In the genomic region with DNA sequence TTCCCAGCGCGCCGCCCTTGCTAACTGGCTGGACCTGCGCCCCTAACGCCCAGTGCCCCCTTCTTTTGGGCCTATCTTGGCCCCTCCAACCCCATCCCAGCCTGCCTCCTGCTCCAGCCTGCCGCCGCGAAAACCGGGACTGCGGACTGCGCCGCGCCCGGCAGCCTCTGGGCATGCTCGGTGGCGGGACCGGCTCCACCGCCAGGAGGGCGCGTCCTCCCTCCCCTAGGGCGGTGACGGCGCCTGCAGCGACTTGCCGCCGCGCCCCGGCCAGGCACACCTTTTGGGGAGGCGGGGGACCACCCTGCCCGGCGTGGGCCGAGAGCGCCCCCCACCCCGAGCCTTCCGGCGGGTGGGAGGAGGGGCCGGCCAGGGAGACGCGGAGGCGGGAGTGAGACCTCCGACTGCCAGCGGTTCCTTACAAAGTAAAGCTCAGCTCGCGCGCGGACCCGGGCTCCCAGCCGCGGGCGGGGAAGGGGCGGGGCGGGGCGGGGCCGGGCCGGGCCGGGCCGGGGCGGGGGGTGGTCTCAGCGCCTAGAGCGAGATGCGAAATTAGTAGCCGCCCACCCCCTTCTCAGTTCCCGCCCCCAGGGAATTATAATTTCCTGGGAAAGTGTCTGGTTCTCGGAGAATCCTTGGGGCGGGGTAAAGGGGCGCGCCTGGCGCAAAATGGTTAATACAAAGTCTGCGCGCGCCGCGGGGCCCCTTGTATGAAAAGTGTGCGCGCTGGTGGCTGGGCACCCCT, we compare ENCODE assay signal across 1 cellular context.
TF ChIP-seq lines count a peak whose summit lies in the region.

No MANE protein-coding gene starts in this region.

TF ChIP-seq in HEK293, 187 proteins besides CTCF, POLR2A, EP300 and RAD21 (continued from another document and continues in another):
- TF ChIP-seq ZNF324 (tag by site-specific recombination; IDR thresholded peaks at IDR 0.05) (0 out of 2 replicates have a peak, but pooled peaks have one; percentile 71), KLF1 (tag by site-specific recombination; IDR thresholded peaks at IDR 0.05) (peak; percentile 96), ZNF624 (tag by site-specific recombination; IDR thresholded peaks at IDR 0.05) (no peak), ZNF830 (tag by site-specific recombination; IDR thresholded peaks at IDR 0.05; ENCODE audit: low read depth) (no peak), ZNF138 (tag by site-specific recombination; IDR thresholded peaks at IDR 0.05; ENCODE audit: borderline replicate concordance) (no peak), ZEB2 (tag by site-specific recombination; IDR thresholded peaks at IDR 0.05) (no peak), ZNF558 (tag by site-specific recombination; IDR thresholded peaks at IDR 0.05) (no peak), ZNF23 (tag by site-specific recombination; IDR thresholded peaks at IDR 0.05; ENCODE audit: borderline replicate concordance) (no peak), BCL11A (tag by site-specific recombination; IDR thresholded peaks at IDR 0.05; ENCODE audit: low read depth) (peak; percentile 1; the same call in 1 of the 2 replicates), ZNF677 (tag by site-specific recombination; IDR thresholded peaks at IDR 0.05) (no peak), MZF1 (tag by site-specific recombination; IDR thresholded peaks at IDR 0.05; ENCODE audit: borderline replicate concordance) (no peak), WT1 (tag by site-specific recombination; IDR thresholded peaks at IDR 0.05) (no peak; the same call in 1 of the 2 replicates), KLF8 (tag by site-specific recombination; IDR thresholded peaks at IDR 0.05) (peak; percentile 74), SALL2 (tag by site-specific recombination; IDR thresholded peaks at IDR 0.05; ENCODE audit: borderline replicate concordance) (no peak), ZFP3 (tag by site-specific recombination; IDR thresholded peaks at IDR 0.05; ENCODE audit: low read depth) (no peak), ZNF214 (tag by site-specific recombination; IDR thresholded peaks at IDR 0.05; ENCODE audit: borderline replicate concordance) (no peak), ZNF311 (tag by site-specific recombination; IDR thresholded peaks at IDR 0.05; ENCODE audit: borderline replicate concordance) (no peak), GLIS1 (tag by site-specific recombination; IDR thresholded peaks at IDR 0.05) (peak; percentile 79), ZNF341 (tag by site-specific recombination; IDR thresholded peaks at IDR 0.05; ENCODE audit: low read depth) (peak; percentile 30), ZBTB20 (tag by site-specific recombination; IDR thresholded peaks at IDR 0.05) (0 out of 2 replicates have a peak, but pooled peaks have one; percentile 7), ZNF211 (tag by site-specific recombination; IDR thresholded peaks at IDR 0.05; ENCODE audit: low read depth) (no peak), ZNF701 (tag by site-specific recombination; IDR thresholded peaks at IDR 0.05) (no peak), ZNF521 (tag by site-specific recombination; IDR thresholded peaks at IDR 0.05) (no peak), HOXD13 (CRISPR knock-in tag; IDR thresholded peaks at IDR 0.05; ENCODE audit: borderline replicate concordance) (no peak), ZNF157 (tag by site-specific recombination; IDR thresholded peaks at IDR 0.05) (no peak), SCRT2 (tag by site-specific recombination; IDR thresholded peaks at IDR 0.05) (no peak), ZNF510 (tag by site-specific recombination; IDR thresholded peaks at IDR 0.05; ENCODE audit: insufficient replicate concordance) (no peak), ZNF274 (IDR thresholded peaks at IDR 0.05; ENCODE audit: low read length) (no peak), ZNF274 (tag by site-specific recombination; IDR thresholded peaks at IDR 0.05; ENCODE audit: borderline replicate concordance) (no peak), ZNF114 (tag by site-specific recombination; IDR thresholded peaks at IDR 0.05) (no peak), TCF7L2 (IDR thresholded peaks at IDR 0.05; ENCODE audit: borderline replicate concordance, low read depth, low read length) (no peak), ZNF776 (tag by site-specific recombination; IDR thresholded peaks at IDR 0.05; ENCODE audit: borderline replicate concordance) (peak; percentile 31; the same call in 1 of the 2 replicates), ZNF335 (tag by site-specific recombination; conservative IDR thresholded peaks at IDR 0.05) (peak; percentile 46; the same call in 1 of the 2 replicates), ZNF747 (tag by site-specific recombination; IDR thresholded peaks at IDR 0.05) (no peak), ZNF266 (tag by site-specific recombination; IDR thresholded peaks at IDR 0.05; ENCODE audit: low read depth) (no peak), ZNF530 (tag by site-specific recombination; IDR thresholded peaks at IDR 0.05; ENCODE audit: low read depth) (no peak), ZNF629 (tag by site-specific recombination; IDR thresholded peaks at IDR 0.05) (no peak), ZNF146 (tag by site-specific recombination; IDR thresholded peaks at IDR 0.05) (no peak), ZNF626 (tag by site-specific recombination; IDR thresholded peaks at IDR 0.05) (no peak), ZNF175 (tag by site-specific recombination; IDR thresholded peaks at IDR 0.05) (no peak), ZNF394 (tag by site-specific recombination; IDR thresholded peaks at IDR 0.05; ENCODE audit: borderline replicate concordance) (no peak; the same call in 1 of the 2 replicates), ZFP69B (tag by site-specific recombination; IDR thresholded peaks at IDR 0.05) (no peak), ZSCAN16 (tag by site-specific recombination; IDR thresholded peaks at IDR 0.05) (no peak; the same call in 1 of the 2 replicates), ZNF529 (tag by site-specific recombination; IDR thresholded peaks at IDR 0.05; ENCODE audit: insufficient replicate concordance) (no peak), REPIN1 (tag by site-specific recombination; IDR thresholded peaks at IDR 0.05; ENCODE audit: low read depth) (no peak), GFI1B (tag by site-specific recombination; IDR thresholded peaks at IDR 0.05) (no peak; the same call in 1 of the 2 replicates), OSR2 (tag by site-specific recombination; IDR thresholded peaks at IDR 0.05) (no peak), SCRT1 (tag by site-specific recombination; IDR thresholded peaks at IDR 0.05; ENCODE audit: borderline replicate concordance) (no peak), OVOL3 (tag by site-specific recombination; IDR thresholded peaks at IDR 0.05) (peak; percentile 1; the same call in 1 of the 2 replicates), ZXDB (tag by site-specific recombination; IDR thresholded peaks at IDR 0.05) (no peak), ZNF221 (tag by site-specific recombination; IDR thresholded peaks at IDR 0.05; ENCODE audit: borderline replicate concordance) (no peak), ZNF621 (tag by site-specific recombination; IDR thresholded peaks at IDR 0.05) (no peak), ZNF843 (tag by site-specific recombination; IDR thresholded peaks at IDR 0.05) (no peak), ZNF514 (tag by site-specific recombination; IDR thresholded peaks at IDR 0.05) (no peak), ZNF658 (tag by site-specific recombination; IDR thresholded peaks at IDR 0.05) (no peak), ZNF24 (tag by site-specific recombination; IDR thresholded peaks at IDR 0.05) (no peak)
- TF ChIP-seq, protein P1, sequence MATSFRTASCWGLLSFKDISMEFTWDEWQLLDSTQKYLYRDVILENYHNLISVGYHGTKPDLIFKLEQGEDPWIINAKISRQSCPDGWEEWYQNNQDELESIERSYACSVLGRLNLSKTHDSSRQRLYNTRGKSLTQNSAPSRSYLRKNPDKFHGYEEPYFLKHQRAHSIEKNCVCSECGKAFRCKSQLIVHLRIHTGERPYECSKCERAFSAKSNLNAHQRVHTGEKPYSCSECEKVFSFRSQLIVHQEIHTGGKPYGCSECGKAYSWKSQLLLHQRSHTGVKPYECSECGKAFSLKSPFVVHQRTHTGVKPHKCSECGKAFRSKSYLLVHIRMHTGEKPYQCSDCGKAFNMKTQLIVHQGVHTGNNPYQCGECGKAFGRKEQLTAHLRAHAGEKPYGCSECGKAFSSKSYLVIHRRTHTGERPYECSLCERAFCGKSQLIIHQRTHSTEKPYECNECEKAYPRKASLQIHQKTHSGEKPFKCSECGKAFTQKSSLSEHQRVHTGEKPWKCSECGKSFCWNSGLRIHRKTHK (tag by site-specific recombination; IDR thresholded peaks at IDR 0.05), result no peak
- TF ChIP-seq, protein P2, sequence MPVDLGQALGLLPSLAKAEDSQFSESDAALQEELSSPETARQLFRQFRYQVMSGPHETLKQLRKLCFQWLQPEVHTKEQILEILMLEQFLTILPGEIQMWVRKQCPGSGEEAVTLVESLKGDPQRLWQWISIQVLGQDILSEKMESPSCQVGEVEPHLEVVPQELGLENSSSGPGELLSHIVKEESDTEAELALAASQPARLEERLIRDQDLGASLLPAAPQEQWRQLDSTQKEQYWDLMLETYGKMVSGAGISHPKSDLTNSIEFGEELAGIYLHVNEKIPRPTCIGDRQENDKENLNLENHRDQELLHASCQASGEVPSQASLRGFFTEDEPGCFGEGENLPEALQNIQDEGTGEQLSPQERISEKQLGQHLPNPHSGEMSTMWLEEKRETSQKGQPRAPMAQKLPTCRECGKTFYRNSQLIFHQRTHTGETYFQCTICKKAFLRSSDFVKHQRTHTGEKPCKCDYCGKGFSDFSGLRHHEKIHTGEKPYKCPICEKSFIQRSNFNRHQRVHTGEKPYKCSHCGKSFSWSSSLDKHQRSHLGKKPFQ (tag by site-specific recombination; IDR thresholded peaks at IDR 0.05), result no peak
- TF ChIP-seq, protein P3, sequence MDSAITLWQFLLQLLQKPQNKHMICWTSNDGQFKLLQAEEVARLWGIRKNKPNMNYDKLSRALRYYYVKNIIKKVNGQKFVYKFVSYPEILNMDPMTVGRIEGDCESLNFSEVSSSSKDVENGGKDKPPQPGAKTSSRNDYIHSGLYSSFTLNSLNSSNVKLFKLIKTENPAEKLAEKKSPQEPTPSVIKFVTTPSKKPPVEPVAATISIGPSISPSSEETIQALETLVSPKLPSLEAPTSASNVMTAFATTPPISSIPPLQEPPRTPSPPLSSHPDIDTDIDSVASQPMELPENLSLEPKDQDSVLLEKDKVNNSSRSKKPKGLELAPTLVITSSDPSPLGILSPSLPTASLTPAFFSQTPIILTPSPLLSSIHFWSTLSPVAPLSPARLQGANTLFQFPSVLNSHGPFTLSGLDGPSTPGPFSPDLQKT (IDR thresholded peaks at IDR 0.05; ENCODE audit: borderline replicate concordance, low read depth, low read length), result no peak
- TF ChIP-seq, protein P4, sequence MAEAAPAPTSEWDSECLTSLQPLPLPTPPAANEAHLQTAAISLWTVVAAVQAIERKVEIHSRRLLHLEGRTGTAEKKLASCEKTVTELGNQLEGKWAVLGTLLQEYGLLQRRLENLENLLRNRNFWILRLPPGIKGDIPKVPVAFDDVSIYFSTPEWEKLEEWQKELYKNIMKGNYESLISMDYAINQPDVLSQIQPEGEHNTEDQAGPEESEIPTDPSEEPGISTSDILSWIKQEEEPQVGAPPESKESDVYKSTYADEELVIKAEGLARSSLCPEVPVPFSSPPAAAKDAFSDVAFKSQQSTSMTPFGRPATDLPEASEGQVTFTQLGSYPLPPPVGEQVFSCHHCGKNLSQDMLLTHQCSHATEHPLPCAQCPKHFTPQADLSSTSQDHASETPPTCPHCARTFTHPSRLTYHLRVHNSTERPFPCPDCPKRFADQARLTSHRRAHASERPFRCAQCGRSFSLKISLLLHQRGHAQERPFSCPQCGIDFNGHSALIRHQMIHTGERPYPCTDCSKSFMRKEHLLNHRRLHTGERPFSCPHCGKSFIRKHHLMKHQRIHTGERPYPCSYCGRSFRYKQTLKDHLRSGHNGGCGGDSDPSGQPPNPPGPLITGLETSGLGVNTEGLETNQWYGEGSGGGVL (tag by site-specific recombination; IDR thresholded peaks at IDR 0.05), result peak; percentile 80
- TF ChIP-seq, protein P5, sequence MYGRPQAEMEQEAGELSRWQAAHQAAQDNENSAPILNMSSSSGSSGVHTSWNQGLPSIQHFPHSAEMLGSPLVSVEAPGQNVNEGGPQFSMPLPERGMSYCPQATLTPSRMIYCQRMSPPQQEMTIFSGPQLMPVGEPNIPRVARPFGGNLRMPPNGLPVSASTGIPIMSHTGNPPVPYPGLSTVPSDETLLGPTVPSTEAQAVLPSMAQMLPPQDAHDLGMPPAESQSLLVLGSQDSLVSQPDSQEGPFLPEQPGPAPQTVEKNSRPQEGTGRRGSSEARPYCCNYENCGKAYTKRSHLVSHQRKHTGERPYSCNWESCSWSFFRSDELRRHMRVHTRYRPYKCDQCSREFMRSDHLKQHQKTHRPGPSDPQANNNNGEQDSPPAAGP (tag by site-specific recombination; IDR thresholded peaks at IDR 0.05), result peak; percentile 13; the same call in 1 of the 2 replicates
- TF ChIP-seq, protein P6, sequence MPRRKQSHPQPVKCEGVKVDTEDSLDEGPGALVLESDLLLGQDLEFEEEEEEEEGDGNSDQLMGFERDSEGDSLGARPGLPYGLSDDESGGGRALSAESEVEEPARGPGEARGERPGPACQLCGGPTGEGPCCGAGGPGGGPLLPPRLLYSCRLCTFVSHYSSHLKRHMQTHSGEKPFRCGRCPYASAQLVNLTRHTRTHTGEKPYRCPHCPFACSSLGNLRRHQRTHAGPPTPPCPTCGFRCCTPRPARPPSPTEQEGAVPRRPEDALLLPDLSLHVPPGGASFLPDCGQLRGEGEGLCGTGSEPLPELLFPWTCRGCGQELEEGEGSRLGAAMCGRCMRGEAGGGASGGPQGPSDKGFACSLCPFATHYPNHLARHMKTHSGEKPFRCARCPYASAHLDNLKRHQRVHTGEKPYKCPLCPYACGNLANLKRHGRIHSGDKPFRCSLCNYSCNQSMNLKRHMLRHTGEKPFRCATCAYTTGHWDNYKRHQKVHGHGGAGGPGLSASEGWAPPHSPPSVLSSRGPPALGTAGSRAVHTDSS (tag by site-specific recombination; IDR thresholded peaks at IDR 0.05), result no peak
- TF ChIP-seq, protein P7, sequence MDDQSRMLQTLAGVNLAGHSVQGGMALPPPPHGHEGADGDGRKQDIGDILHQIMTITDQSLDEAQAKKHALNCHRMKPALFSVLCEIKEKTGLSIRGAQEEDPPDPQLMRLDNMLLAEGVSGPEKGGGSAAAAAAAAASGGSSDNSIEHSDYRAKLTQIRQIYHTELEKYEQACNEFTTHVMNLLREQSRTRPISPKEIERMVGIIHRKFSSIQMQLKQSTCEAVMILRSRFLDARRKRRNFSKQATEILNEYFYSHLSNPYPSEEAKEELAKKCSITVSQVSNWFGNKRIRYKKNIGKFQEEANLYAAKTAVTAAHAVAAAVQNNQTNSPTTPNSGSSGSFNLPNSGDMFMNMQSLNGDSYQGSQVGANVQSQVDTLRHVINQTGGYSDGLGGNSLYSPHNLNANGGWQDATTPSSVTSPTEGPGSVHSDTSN (CRISPR knock-in tag; IDR thresholded peaks at IDR 0.05), result 0 out of 2 replicates have a peak, but pooled peaks have one; percentile 59
- TF ChIP-seq, protein P8, sequence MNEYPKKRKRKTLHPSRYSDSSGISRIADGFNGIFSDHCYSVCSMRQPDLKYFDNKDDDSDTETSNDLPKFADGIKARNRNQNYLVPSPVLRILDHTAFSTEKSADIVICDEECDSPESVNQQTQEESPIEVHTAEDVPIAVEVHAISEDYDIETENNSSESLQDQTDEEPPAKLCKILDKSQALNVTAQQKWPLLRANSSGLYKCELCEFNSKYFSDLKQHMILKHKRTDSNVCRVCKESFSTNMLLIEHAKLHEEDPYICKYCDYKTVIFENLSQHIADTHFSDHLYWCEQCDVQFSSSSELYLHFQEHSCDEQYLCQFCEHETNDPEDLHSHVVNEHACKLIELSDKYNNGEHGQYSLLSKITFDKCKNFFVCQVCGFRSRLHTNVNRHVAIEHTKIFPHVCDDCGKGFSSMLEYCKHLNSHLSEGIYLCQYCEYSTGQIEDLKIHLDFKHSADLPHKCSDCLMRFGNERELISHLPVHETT (tag by site-specific recombination; IDR thresholded peaks at IDR 0.05), result no peak
